8 cellular contexts compared by ENCODE assay signal in genomic region chr11:117828641-117829368, GRCh38. TPM values are rescaled to one million over a fixed set of nuclear protein-coding genes. Genes with fewer than 3 reads are reported as not detected.
DNase-seq lines count a peak whose midpoint lies in the region; ATAC-seq and TF ChIP-seq lines count a peak whose summit lies in the region.

No MANE protein-coding gene starts in this region.

- no peaks in the 10 kb centered on the region for H3K36me3 Mint-ChIP-seq in activated CD4-positive, alpha-beta memory T cell treated with anti-CD3 and anti-CD28 coated beads for 36 hours

- in situ Hi-C loops in GM13977 (cut with MboI; ENCODE audit: low pct_unique_long_range_greater_than_20kb, low sequenced_read_pairs, unreplicated experiment), result no loop called here

- POLR2A ChIA-PET in activated CD4-positive, alpha-beta memory T cell treated with anti-CD3 and anti-CD28 coated beads for 36 hours (lab: Charles Lee), result interaction anchor here (0.9 kb wide), 1 partner anchor 14 kb away, joined by 3 read pairs; no protein-coding TSS in a partner anchor

- H3K4me1 Mint-ChIP-seq in activated CD4-positive, alpha-beta memory T cell treated with anti-CD3 and anti-CD28 coated beads for 36 hours (ENCODE audit: low read depth), result peaks cover 44% of the 10 kb centered on the region

- TF ChIP-seq POLR2A in uterus (IDR thresholded peaks at IDR 0.05), result no peak

- peak; percentile 61 for ATAC-seq in HG03460 (IDR thresholded peaks at IDR 0.05; ENCODE audit: unreplicated experiment)

- H3K27ac Mint-ChIP-seq in activated CD4-positive, alpha-beta memory T cell treated with anti-CD3 and anti-CD28 coated beads for 36 hours, result peak overlapping the region; percentile 28

- H3K27me3 ChIP-seq in effector memory CD4-positive, alpha-beta T cell (replicated peaks; ENCODE audit: control insufficient read depth, insufficient read depth, low read length, poor library complexity, severe bottlenecking), result no peaks in the 10 kb centered on the region
- no peaks in the 10 kb centered on the region for H3K27me3 ChIP-seq in uterus

- intact Hi-C loops in activated CD4-positive, alpha-beta memory T cell treated with anti-CD3 and anti-CD28 coated beads for 36 hours (cut with micrococcal nuclease), result no loop called here
- intact Hi-C loops in posterior vena cava (cut with DNase I), result no loop called here
- intact Hi-C loops in uterus (cut with DNase I; ENCODE audit: low total_unique reads), result no loop called here

- peaks cover 26% of the 10 kb centered on the region for H3K4me1 ChIP-seq in effector memory CD4-positive, alpha-beta T cell (ENCODE audit: control insufficient read depth, insufficient read depth, low read length, poor library complexity, severe bottlenecking)
- H3K4me1 ChIP-seq in uterus, result no peaks in the 10 kb centered on the region

- H3K36me3 ChIP-seq in effector memory CD4-positive, alpha-beta T cell (ENCODE audit: control insufficient read depth, insufficient read depth, low read length), result no peaks in the 10 kb centered on the region
- no peaks in the 10 kb centered on the region for H3K36me3 ChIP-seq in uterus

- no peaks in the 10 kb centered on the region for H3K27me3 Mint-ChIP-seq in activated CD4-positive, alpha-beta memory T cell treated with anti-CD3 and anti-CD28 coated beads for 36 hours

- H3K4me3 Mint-ChIP-seq in activated CD4-positive, alpha-beta memory T cell treated with anti-CD3 and anti-CD28 coated beads for 36 hours, result no peak overlapping the region

- CTCF ChIA-PET in activated CD4-positive, alpha-beta memory T cell treated with anti-CD3 and anti-CD28 coated beads for 36 hours (lab: Charles Lee), result interaction anchor here (0.9 to 8.6 kb wide), 5 partner anchors 11 to 118 kb away, joined by 3 to 68 read pairs (median 15); no protein-coding TSS in a partner anchor

- no peak overlapping the region for H3K4me3 ChIP-seq in effector memory CD4-positive, alpha-beta T cell (ENCODE audit: insufficient read depth, low read depth, low read length, poor library complexity, severe bottlenecking)
- H3K4me3 ChIP-seq in uterus, result no peak overlapping the region

- H3K9me3 Mint-ChIP-seq in activated CD4-positive, alpha-beta memory T cell treated with anti-CD3 and anti-CD28 coated beads for 36 hours, result no peaks in the 10 kb centered on the region

- peak overlapping the region; percentile 40 for H3K27ac ChIP-seq in effector memory CD4-positive, alpha-beta T cell (ENCODE audit: insufficient read depth, low read length, poor library complexity, severe bottlenecking)
- H3K27ac ChIP-seq in uterus, result peak overlapping the region in 1 of 2 donors; percentile 10

- H3K9me3 ChIP-seq in effector memory CD4-positive, alpha-beta T cell (ENCODE audit: control insufficient read depth, low read length), result no peaks in the 10 kb centered on the region
- H3K9me3 ChIP-seq in uterus, result no peaks in the 10 kb centered on the region

- TF ChIP-seq CTCF in GM13977 (IDR thresholded peaks at IDR 0.05; ENCODE audit: extremely low read depth, insufficient read depth, missing control alignments), result no peak
- no peak for TF ChIP-seq CTCF in uterus (IDR thresholded peaks at IDR 0.05)

- peak; percentile 74 for DNase-seq in GM13977 (ENCODE audit: low spot score)
- DNase-seq in activated CD4-positive, alpha-beta memory T cell treated with anti-CD3 and anti-CD28 coated beads for 36 hours, result peak; percentile 91
- DNase-seq in effector memory CD4-positive, alpha-beta T cell, result peak; percentile 57 to 79 (median 76)
- peak; percentile 90 for DNase-seq in posterior vena cava (ENCODE audit: low spot score)
- peak; percentile 48 to 64 for DNase-seq in uterus
- DNase-seq in epidermal melanocyte (ENCODE audit: insufficient read length, low spot score), result no peak
- no peak for DNase-seq in DMS79 (lab: John Stamatoyannopoulos, UW)

RNA-seq across cellular contexts. Expression of gene FXYD2, which starts 4.3 kb away (rescaled TPM):
- total RNA-seq in activated CD4-positive, alpha-beta memory T cell treated with anti-CD3 and anti-CD28 coated beads for 36 hours, result not detected
- 1 to 10 TPM; 3.6 to 4.5 TPM for total RNA-seq in posterior vena cava
- total RNA-seq in uterus, result 10 to 100 TPM in 1 of 4 donors, 1 to 10 TPM in 3; 2.1 to 36.4 (median 6.2) TPM

RNA-seq across cellular contexts. Expression of gene DSCAML1, which starts 31.8 kb away (rescaled TPM):
- total RNA-seq in activated CD4-positive, alpha-beta memory T cell treated with anti-CD3 and anti-CD28 coated beads for 36 hours, result under 1 TPM; 0.29 to 0.67 TPM
- total RNA-seq in posterior vena cava (1 to 10 TPM; 1.2 to 1.5 TPM), uterus (10 to 100 TPM in 1 of 4 donors, 1 to 10 TPM in 2, under 1 TPM in 1; 0.29 to 29.1 (median 3.4) TPM)

RNA-seq across cellular contexts. Expression of gene FXYD6, which starts 47.7 kb away (rescaled TPM):
- under 1 TPM; 0.26 to 0.61 TPM for total RNA-seq in activated CD4-positive, alpha-beta memory T cell treated with anti-CD3 and anti-CD28 coated beads for 36 hours
- total RNA-seq in posterior vena cava (100 to 1,000 TPM in 1 of 2 donors, 10 to 100 TPM in 1; 62.8 to 107 TPM), uterus (100 to 1,000 TPM in 3 of 4 donors, 10 to 100 TPM in 1; 85.3 to 307 (median 192) TPM)

Comparison
In these comparisons a context has a peak if more than half of its experiments do, and no peak if none do; other contexts are left out.
1. DNase-seq: peak in GM13977 (single experiment), activated CD4-positive, alpha-beta memory T cell treated with anti-CD3 and anti-CD28 coated beads for 36 hours (single experiment), effector memory CD4-positive, alpha-beta T cell (3 of 3), posterior vena cava (single experiment) and uterus (2 of 2); none in epidermal melanocyte (single experiment) and DMS79 (single experiment).
2. RNA of gene FXYD6, which starts 47.7 kb away (total RNA-seq): 85.3 to 307 TPM in uterus and 62.8 to 107 TPM in posterior vena cava; 0.26 to 0.61 TPM in activated CD4-positive, alpha-beta memory T cell treated with anti-CD3 and anti-CD28 coated beads for 36 hours; every median in the first group is over 10 times any median in the second.